8 cellular contexts compared by ENCODE assay signal in the genomic region with DNA sequence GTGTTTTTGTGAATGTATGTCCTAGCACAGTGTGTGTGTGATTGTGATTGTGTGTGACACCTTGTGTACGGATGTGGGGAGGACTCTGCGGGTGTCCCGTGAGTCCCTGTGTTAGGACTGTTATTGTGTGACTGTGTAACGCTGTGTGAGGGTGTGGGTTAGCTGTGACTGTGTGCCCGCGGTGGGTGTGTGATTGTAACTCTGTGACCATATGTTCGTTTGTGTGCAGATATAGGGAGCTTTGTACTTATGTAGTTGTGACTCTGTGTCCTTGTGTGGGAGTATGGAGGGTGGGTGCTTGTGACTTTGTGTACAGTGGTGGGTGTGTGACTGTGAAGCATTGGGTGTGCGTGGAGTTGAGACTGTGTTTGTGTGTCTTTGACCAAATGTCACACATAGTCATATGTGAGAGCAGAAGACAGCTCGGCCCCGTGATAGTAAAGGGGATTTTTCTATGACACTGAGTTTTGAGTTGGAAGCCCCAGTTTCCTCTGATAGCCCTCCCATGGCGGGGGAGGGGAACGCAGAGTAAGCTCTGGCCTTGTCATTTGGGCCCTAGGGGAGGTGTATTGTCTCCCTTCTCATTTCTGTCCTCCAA. TPM values are rescaled to one million over a fixed set of nuclear protein-coding genes. Genes with fewer than 3 reads are reported as not detected.
DNase-seq lines count a peak whose midpoint lies in the region; ATAC-seq, FAIRE-seq and TF ChIP-seq lines count a peak whose summit lies in the region.

No MANE protein-coding gene starts in this region.

- H2AFZ ChIP-seq in SU-DHL-6 (ENCODE audit: low read depth, low read length, severe bottlenecking), result peak overlapping the region; percentile 98
- H2AFZ ChIP-seq in H1 (ENCODE audit: low read length), result peak overlapping the region; percentile 92

- TF ChIP-seq EP300 in H1 (IDR thresholded peaks at IDR 0.05; ENCODE audit: borderline replicate concordance in 1 of 2, low read depth in 2 of 2, low read length in 2 of 2) (no peak), transverse colon (IDR thresholded peaks at IDR 0.05; ENCODE audit: low read depth) (no peak)

- H3K79me2 ChIP-seq in SU-DHL-6 (ENCODE audit: insufficient read depth, low read length), result peaks cover 56% of the 10 kb centered on the region
- peaks cover 8 to 41% of the 10 kb centered on the region in 2 experiments for H3K79me2 ChIP-seq in H1 (ENCODE audit: control insufficient read depth in 1 of 2, insufficient read depth in 2 of 2, low read length in 2 of 2)

- POLR2A ChIA-PET in H1 (lab: Charles Lee; ENCODE audit: partially characterized antibody), result interaction anchor here (0.6 to 4.3 kb wide), 32 partner anchors 9 to 689 kb away, joined by 3 to 72 read pairs (median 4); a partner anchor contains a TSS

- peak overlapping the region; percentile 94 to 99 for H3K27ac Mint-ChIP-seq in natural killer cell

- TF ChIP-seq CTCF in SU-DHL-6 (IDR thresholded peaks at IDR 0.05; ENCODE audit: insufficient read depth, low read length, poor library complexity, severe bottlenecking), result no peak
- no peak for TF ChIP-seq CTCF in H1 (IDR thresholded peaks at IDR 0.05; ENCODE audit: control extremely low read depth in 1 of 3, insufficient read depth in 1 of 3, low read depth in 1 of 3, low read length in 3 of 3)
- TF ChIP-seq CTCF in natural killer cell (IDR thresholded peaks at IDR 0.05), result no peak
- TF ChIP-seq CTCF in transverse colon (IDR thresholded peaks at IDR 0.05), result no peak

- H3K36me3 ChIP-seq in SU-DHL-6 (ENCODE audit: low read length) (peaks cover 10% of the 10 kb centered on the region), H1 (ENCODE audit: control insufficient read depth in 2 of 4, insufficient read depth in 4 of 4, low read length in 3 of 4) (peaks cover 4 to 13% (median 4%) of the 10 kb centered on the region in 4 experiments; a peak in 5 of 8 replicates), transverse colon (peaks cover 0 to 26% (median 5%) of the 10 kb centered on the region in 4 donors)

- H3K36me3 Mint-ChIP-seq in natural killer cell, result peaks cover 8% of the 10 kb centered on the region

- H4K8ac ChIP-seq in H1 (ENCODE audit: extremely low read depth, insufficient read depth, low read length), result peak overlapping the region; percentile 98

- TF ChIP-seq RAD21 in H1 (IDR thresholded peaks at IDR 0.05 in 1 of 2, conservative IDR thresholded peaks at IDR 0.05 in 1 of 2; ENCODE audit: low read depth in 2 of 2, low read length in 2 of 2), result no peak

- peak overlapping the region; percentile 91 for H3K14ac ChIP-seq in H1 (ENCODE audit: insufficient read length)

- H3K9ac ChIP-seq in SU-DHL-6 (ENCODE audit: low read length) (peak overlapping the region; percentile 82), H1 (replicated peaks in 1 of 4; ENCODE audit: extremely low read depth in 1 of 4, low read depth in 3 of 4, low read length in 3 of 4) (peak overlapping the region in 3 of 4 experiments; percentile 94 to 99 (median 97); a peak in 6 of 7 replicates)

- peaks cover 4% of the 10 kb centered on the region; the same call in 1 of the 2 replicates for H3K79me1 ChIP-seq in H1 (ENCODE audit: low read depth, low read length)

- 18% methylated on average over 12 of the region's 12 CpGs; no CpG with 5 or more reads in 1 of the 2 experiments for WGBS in H1 (ENCODE audit: extremely low coverage in 1 of 2, insufficient coverage in 1 of 2, insufficient read length in 1 of 2, insufficient replicate concordance in 2 of 2, low coverage in 1 of 2, low lambda C conversion rate in 2 of 2, missing lambda C conversion rate in 1 of 2), 2 experiments
- 18 to 20% methylated on average over 6 to 12 of the region's 12 CpGs for WGBS in transverse colon (ENCODE audit: low coverage in 1 of 2), 2 donors

- H3F3A ChIP-seq in SU-DHL-6 (ENCODE audit: insufficient read depth), result peaks cover 5% of the 10 kb centered on the region; the same call in 1 of the 2 replicates

- CTCF ChIA-PET in H1 (lab: Charles Lee; ENCODE audit: partially characterized antibody), result interaction anchor here (0.6 to 1.6 kb wide), 6 partner anchors 12 to 782 kb away, joined by 3 to 5 read pairs (median 4); a partner anchor contains a TSS

- peak overlapping the region; percentile 66 for H2BK15ac ChIP-seq in H1 (ENCODE audit: low read length)

- intact Hi-C loops in natural killer cell (cut with micrococcal nuclease), result loop anchor here (1.0 to 2.0 kb wide), 11 partner anchors 40 to 1065 kb away; a partner anchor contains a TSS
- intact Hi-C loops in transverse colon (cut with DNase I; ENCODE audit: low total_unique reads), result no loop called here

- H3K23ac ChIP-seq in H1 (ENCODE audit: insufficient read length), result no peak overlapping the region

- H3K27me3 ChIP-seq in SU-DHL-6 (ENCODE audit: low read length) (no peaks in the 10 kb centered on the region), H1 (replicated peaks in 1 of 4; ENCODE audit: control insufficient read depth in 3 of 4, extremely low read depth in 1 of 4, insufficient read depth in 3 of 4, low read length in 3 of 4) (no peaks in the 10 kb centered on the region), transverse colon (no peaks in the 10 kb centered on the region)

- ATAC-seq in HG02798 (IDR thresholded peaks at IDR 0.05; ENCODE audit: poor library complexity, unreplicated experiment) (peak; percentile 7), natural killer cell (peak; percentile 57 to 79 (median 59))

- H2BK5ac ChIP-seq in H1 (ENCODE audit: low read depth, low read length), result peak overlapping the region; percentile 99

- H3K9me3 Mint-ChIP-seq in natural killer cell, result peaks cover 0 to 4% of the 10 kb centered on the region in 2 donors

- H2AK5ac ChIP-seq in H1 (ENCODE audit: low read depth, low read length), result peak overlapping the region; percentile 96; the same call in 1 of the 2 replicates

- peak overlapping the region; percentile 27 for H3K56ac ChIP-seq in H1 (replicated peaks; ENCODE audit: insufficient read length, low read depth, low read length)

- in situ Hi-C loops in transverse colon (cut with MboI; ENCODE audit: low pct_ligation_motif_present in 1 of 4, low pct_unique_long_range_greater_than_20kb in 1 of 4, low sequenced_read_pairs in 3 of 4), result no loop called here

- H4K91ac ChIP-seq in H1 (replicated peaks; ENCODE audit: insufficient read length, low read length), result peak overlapping the region; percentile 8

- no peak for FAIRE-seq in H1 (lab: Jason Lieb, UNC)

- H3K4ac ChIP-seq in H1 (replicated peaks; ENCODE audit: insufficient read length, low read depth, low read length), result peak overlapping the region; percentile 0

- H3K4me1 ChIP-seq in H1 (replicated peaks in 1 of 4; ENCODE audit: control insufficient read depth in 3 of 4, insufficient read depth in 4 of 4, low read length in 3 of 4), result peaks cover 0 to 4% (median 2%) of the 10 kb centered on the region in 4 experiments; a peak in 6 of 7 replicates
- peaks cover 7 to 19% (median 11%) of the 10 kb centered on the region in 4 donors for H3K4me1 ChIP-seq in transverse colon

- H3K4me3 ChIP-seq in SU-DHL-6 (ENCODE audit: insufficient read depth, low read length, poor library complexity, severe bottlenecking) (peak overlapping the region; percentile 65), H1 (ENCODE audit: extremely low read depth in 1 of 4, insufficient read depth in 2 of 4, low read depth in 3 of 4, low read length in 4 of 4) (peak overlapping the region; percentile 72 to 98 (median 85)), transverse colon (peak overlapping the region; percentile 53 to 80 (median 68))

- TF ChIP-seq POLR2A in H1 (IDR thresholded peaks at IDR 0.05; ENCODE audit: control extremely low read depth in 1 of 2, low read depth in 2 of 2, low read length in 2 of 2) (no peak), transverse colon (IDR thresholded peaks at IDR 0.05) (no peak)

- H2BK12ac ChIP-seq in H1 (ENCODE audit: low read depth, low read length), result peak overlapping the region; percentile 71

- H3K4me1 Mint-ChIP-seq in natural killer cell, result peaks cover 27 to 30% of the 10 kb centered on the region in 2 donors

- H2BK20ac ChIP-seq in H1 (ENCODE audit: low read length), result no peak overlapping the region

- H4K20me1 ChIP-seq in SU-DHL-6 (ENCODE audit: low read depth, low read length) (no peaks in the 10 kb centered on the region), H1 (replicated peaks in 1 of 2; ENCODE audit: control insufficient read depth in 1 of 2, insufficient read depth in 2 of 2, low read length in 2 of 2) (no peaks in the 10 kb centered on the region)

- H3K4me2 ChIP-seq in SU-DHL-6 (ENCODE audit: low read depth, low read length, poor library complexity, severe bottlenecking) (peak overlapping the region; percentile 93), H1 (ENCODE audit: insufficient read depth in 1 of 2, low read depth in 2 of 2, low read length in 2 of 2) (peak overlapping the region; percentile 97 to 99)

- H2BK120ac ChIP-seq in H1 (replicated peaks; ENCODE audit: low read depth, low read length), result peak overlapping the region; percentile 22

- H3K27me3 Mint-ChIP-seq in natural killer cell (ENCODE audit: low read depth in 2 of 2), result no peaks in the 10 kb centered on the region

- no peaks in the 10 kb centered on the region for H3K9me2 ChIP-seq in SU-DHL-6 (replicated peaks; ENCODE audit: insufficient read depth, low read length)

- no peak overlapping the region for H4K5ac ChIP-seq in H1 (ENCODE audit: insufficient read length, low read depth, low read length)

- H3K23me2 ChIP-seq in H1 (ENCODE audit: low read depth, low read length), result peaks cover 8% of the 10 kb centered on the region

- peak overlapping the region; percentile 97 for H3K4me3 Mint-ChIP-seq in natural killer cell

- H3K9me3 ChIP-seq in SU-DHL-6 (ENCODE audit: insufficient read depth, low read length), result peaks cover 4% of the 10 kb centered on the region; the same call in 1 of the 2 replicates
- peaks cover 0 to 4% of the 10 kb centered on the region in 2 experiments; a peak in 1 of 4 replicates for H3K9me3 ChIP-seq in H1 (ENCODE audit: insufficient read depth in 2 of 2, low read depth in 1 of 2, low read length in 1 of 2)
- H3K9me3 ChIP-seq in transverse colon, result peaks cover 44 to 51% of the 10 kb centered on the region in 2 donors

- 0 out of 2 replicates have a peak overlapping the region, but pooled peaks have one; percentile 26 for H3K18ac ChIP-seq in H1 (ENCODE audit: extremely low read depth, low read length)

- DNase-seq in NCI-H748 (lab: John Stamatoyannopoulos, UW; ENCODE audit: unreplicated experiment) (peak; percentile 44), NCI-H748 treated with DMSO at 0.1 percent for 48 hours (lab: John Stamatoyannopoulos, UW) (no peak), H1 (ENCODE audit: low read depth in 1 of 2, low spot score in 2 of 2) (peak in 1 of 2 experiments; percentile 43), natural killer cell (peak; percentile 68), transverse colon (no peak), T1000 (lab: John Stamatoyannopoulos, UW) (no peak)

- H3K27ac ChIP-seq in SU-DHL-6 (ENCODE audit: low read depth, low read length), result no peak overlapping the region
- H3K27ac ChIP-seq in H1 (ENCODE audit: low read depth, low read length), result peak overlapping the region; percentile 99
- peak overlapping the region; percentile 89 to 93 (median 90) for H3K27ac ChIP-seq in transverse colon

RNA-seq across cellular contexts. Expression of a gene that starts 0.9 kb away (rescaled TPM):
- total RNA-seq in H1 (2021; fragmentation: NEBNext Ultra II Directional; extraction: Animal tissue kit (Norgen Biotek cat#: 25700)), result 30.7 and 32.3 TPM in 2 replicates
- 4.1 and 5.5 TPM in 2 replicates for polyA plus RNA-seq in H1 (2011; rRNA removed)
- 8.4 TPM for polyA plus RNA-seq in H1 (2011; cell fraction: cytosol; rRNA removed)
- 4.9 TPM for polyA plus RNA-seq in H1 (2011; cell fraction: nucleus; rRNA removed)
- polyA plus RNA-seq in H1 (2012, experiment 1 of 2), result 7.7 to 18.2 TPM (median 11.1 TPM) in 4 replicates
- 0.46 TPM for polyA plus RNA-seq in H1 (2012, experiment 2 of 2)
- polyA plus RNA-seq in H1 (2013, experiment 1 of 2), result 19.1 TPM
- 17.5 TPM for polyA plus RNA-seq in H1 (2013, experiment 2 of 2)
- 12.1 and 20.8 TPM in 2 replicates for polyA minus RNA-seq in H1 (2011; rRNA and poly(A)+ RNA removed)
- polyA minus RNA-seq in H1 (2011; cell fraction: cytosol; rRNA and poly(A)+ RNA removed), result 61.4 TPM
- 103 TPM for polyA minus RNA-seq in H1 (2011; cell fraction: nucleus; rRNA and poly(A)+ RNA removed)
- total RNA-seq in natural killer cell (1 to 10 TPM; 8.0 to 9.4 (median 8.4) TPM), transverse colon (10 to 100 TPM in 1 of 4 donors, 1 to 10 TPM in 3; 2.6 to 11.1 (median 7.4) TPM)

RNA-seq across cellular contexts. Expression of a gene that starts 39.7 kb away (rescaled TPM):
- total RNA-seq in H1 (2021; fragmentation: NEBNext Ultra II Directional; extraction: Animal tissue kit (Norgen Biotek cat#: 25700)), result 16.1 and 16.6 TPM in 2 replicates
- polyA plus RNA-seq in H1 (2011; rRNA removed), result 6.7 and 6.9 TPM in 2 replicates
- 7.0 TPM for polyA plus RNA-seq in H1 (2011; cell fraction: cytosol; rRNA removed)
- polyA plus RNA-seq in H1 (2011; cell fraction: nucleus; rRNA removed), result 7.1 TPM
- 6.1 to 15.0 TPM (median 7.7 TPM) in 4 replicates for polyA plus RNA-seq in H1 (2012, experiment 1 of 2)
- polyA plus RNA-seq in H1 (2012, experiment 2 of 2), result 1.3 TPM
- polyA plus RNA-seq in H1 (2013, experiment 1 of 2), result 5.5 TPM
- 4.4 TPM for polyA plus RNA-seq in H1 (2013, experiment 2 of 2)
- 7.3 and 9.2 TPM in 2 replicates for polyA minus RNA-seq in H1 (2011; rRNA and poly(A)+ RNA removed)
- polyA minus RNA-seq in H1 (2011; cell fraction: cytosol; rRNA and poly(A)+ RNA removed), result 2.6 TPM
- polyA minus RNA-seq in H1 (2011; cell fraction: nucleus; rRNA and poly(A)+ RNA removed), result 13.2 TPM
- total RNA-seq in natural killer cell (10 to 100 TPM in 2 of 3 donors, 1 to 10 TPM in 1; 7.9 to 16.0 (median 12.4) TPM), transverse colon (10 to 100 TPM in 2 of 4 donors, 1 to 10 TPM in 2; 1.9 to 15.1 (median 10.0) TPM)

RNA-seq across cellular contexts. Expression of a gene that starts 44.1 kb away (rescaled TPM):
- 12.4 and 14.1 TPM in 2 replicates for total RNA-seq in H1 (2021; fragmentation: NEBNext Ultra II Directional; extraction: Animal tissue kit (Norgen Biotek cat#: 25700))
- polyA plus RNA-seq in H1 (2011; rRNA removed), result 8.0 and 8.4 TPM in 2 replicates
- polyA plus RNA-seq in H1 (2011; cell fraction: cytosol; rRNA removed), result 8.7 TPM
- polyA plus RNA-seq in H1 (2011; cell fraction: nucleus; rRNA removed), result 8.9 TPM
- 4.3 to 8.0 TPM (median 5.9 TPM) in 4 replicates for polyA plus RNA-seq in H1 (2012, experiment 1 of 2)
- 0.68 TPM for polyA plus RNA-seq in H1 (2012, experiment 2 of 2)
- polyA plus RNA-seq in H1 (2013, experiment 1 of 2), result 7.6 TPM
- 6.6 TPM for polyA plus RNA-seq in H1 (2013, experiment 2 of 2)
- 7.3 and 11.3 TPM in 2 replicates for polyA minus RNA-seq in H1 (2011; rRNA and poly(A)+ RNA removed)
- polyA minus RNA-seq in H1 (2011; cell fraction: cytosol; rRNA and poly(A)+ RNA removed), result 9.8 TPM
- 11.7 TPM for polyA minus RNA-seq in H1 (2011; cell fraction: nucleus; rRNA and poly(A)+ RNA removed)
- total RNA-seq in natural killer cell (10 to 100 TPM; 23.5 to 36.4 (median 29.2) TPM), transverse colon (1 to 10 TPM; 1.8 to 8.3 (median 4.9) TPM)

Comparison
In these comparisons a context has a peak if more than half of its experiments do, and no peak if none do; other contexts are left out.
1. DNase-seq: peak in NCI-H748 (single experiment) and natural killer cell (single experiment); none in NCI-H748 treated with DMSO at 0.1 percent for 48 hours (single experiment), transverse colon (single experiment) and T1000 (single experiment).
2. Peak in every context shown above with its lines, with median percentiles within 50 percentile points of each other: H3K4me3 ChIP-seq.